In genomic region chr13:95982144-95982543, GRCh38 we compare ENCODE assay signal across 20 cellular contexts.
"Had no signal": no experiment of that assay in that cellular context is flagged by ENCODE, and none has a peak within 500 bp of the region (broad histone marks: within the 10 kb centered on the region; RNA-seq: fewer than 3 reads in every experiment).

No MANE protein-coding gene starts in this region.

- H3K4me3 ChIP-seq: ascending aorta, body of pancreas had no signal

- DNase-seq: activated CD4-positive, alpha-beta T cell treated with anti-CD3 and anti-CD28 coated beads for 48 hours; activated CD4-positive, alpha-beta T cell treated with anti-CD3 and anti-CD28 coated beads, Interleukin-2, amount 50 U/mL, for 4 hours; activated CD4-positive, CD25-positive, alpha-beta regulatory T cell treated with anti-CD3 and anti-CD28 coated beads, Interleukin-2, amount 50 U/mL, for 72 hours; activated CD8-positive, alpha-beta memory T cell treated with anti-CD3 and anti-CD28 coated beads, Interleukin-2, amount 50 U/mL, for 48 hours; activated CD8-positive, alpha-beta T cell treated with anti-CD3 and anti-CD28 coated beads, Interleukin-2, amount 10 ng/mL, durations not matched to agents 7 days and 5 days; activated naive CD4-positive, alpha-beta T cell; activated naive CD8-positive, alpha-beta T cell treated with anti-CD3 and anti-CD28 coated beads, Interleukin-2, amount 50 U/mL, for 24 hours; activated T-cell treated with anti-CD3 and anti-CD28 coated beads, Interleukin-2, amount 50 U/mL, for 1 hour; amniotic stem cell; Karpas-422; NCI-H1694 treated with DMSO at 0.1 percent for 48 hours; NCI-H2029 treated with DMSO at 0.1 percent for 48 hours; NCI-H2227 treated with DMSO at 0.1 percent for 48 hours; NCI-H446 treated with DMSO at 0.1 percent for 48 hours; NCI-H524 treated with DMSO at 0.1 percent for 48 hours; SIG-M5; T-helper 17 cell; T-helper 9 cell had no signal
